8 cellular contexts compared by ENCODE assay signal in genomic region chr10:120735773-120736371, GRCh38.
DNase-seq lines count a peak whose midpoint lies in the region; ATAC-seq and TF ChIP-seq lines count a peak whose summit lies in the region.

No MANE protein-coding gene starts in this region.

- peak; percentile 23 to 42 for DNase-seq in NOMO-1 (lab: John Stamatoyannopoulos, UW; ENCODE audit: unreplicated experiment in 2 of 2)
- no peak for DNase-seq in NOMO-1 treated with dmso at 0.1 percent for 144 hours (lab: John Stamatoyannopoulos, UW; ENCODE audit: unreplicated experiment)
- no peak for DNase-seq in WERI-Rb-1
- peak; percentile 51 for DNase-seq in inferior parietal cortex (ENCODE audit: extremely low spot score)
- no peak for DNase-seq in T1000 (lab: John Stamatoyannopoulos, UW)
- no peak for DNase-seq in activated CD4-positive, alpha-beta T cell treated with anti-CD3 and anti-CD28 coated beads for 1 hour

- H3K27ac ChIP-seq in KMS-11 (no peak overlapping the region), WERI-Rb-1 (no peak overlapping the region)

- no peaks in the 10 kb centered on the region for H4K20me1 ChIP-seq in KMS-11 (ENCODE audit: insufficient read depth)

- no peak overlapping the region for H3K4me2 ChIP-seq in KMS-11

- TF ChIP-seq CTCF in KMS-11 (conservative IDR thresholded peaks at IDR 0.05; ENCODE audit: low read depth, low read length): peak; percentile 85
- peak; percentile 33 for TF ChIP-seq CTCF in WERI-Rb-1 (IDR thresholded peaks at IDR 0.05; ENCODE audit: low read depth, low read length)

- ATAC-seq in HG03521 (IDR thresholded peaks at IDR 0.05; ENCODE audit: unreplicated experiment): no peak

- no peaks in the 10 kb centered on the region for H3K4me1 ChIP-seq in KMS-11 (ENCODE audit: low read depth, poor library complexity, severe bottlenecking)

- H3K4me3 ChIP-seq in KMS-11 (IDR thresholded peaks at IDR 0.05; ENCODE audit: insufficient read depth, low read depth, low read length) (no peak overlapping the region), WERI-Rb-1 (ENCODE audit: low read depth, low read length) (no peak overlapping the region)

- H3K9ac ChIP-seq in KMS-11: no peak overlapping the region

- H3K36me3 ChIP-seq in KMS-11 (ENCODE audit: insufficient read depth) (no peaks in the 10 kb centered on the region), WERI-Rb-1 (no peaks in the 10 kb centered on the region)

- H2AFZ ChIP-seq in KMS-11 (ENCODE audit: low read depth): no peak overlapping the region

- no peaks in the 10 kb centered on the region for H3K79me2 ChIP-seq in KMS-11 (ENCODE audit: insufficient read depth, low read depth)

- H3K27me3 ChIP-seq in KMS-11 (ENCODE audit: insufficient read depth, low read depth): no peaks in the 10 kb centered on the region
- no peaks in the 10 kb centered on the region for H3K27me3 ChIP-seq in WERI-Rb-1 (ENCODE audit: insufficient read depth, low read depth, severe bottlenecking)

- no peaks in the 10 kb centered on the region for H3K9me3 ChIP-seq in WERI-Rb-1 (ENCODE audit: severe bottlenecking)

Comparison
In these comparisons a context has a peak if more than half of its experiments do, and no peak if none do; other contexts are left out.
1. DNase-seq: peak in NOMO-1 (2 of 2) and inferior parietal cortex (single experiment); none in NOMO-1 treated with dmso at 0.1 percent for 144 hours (single experiment), WERI-Rb-1 (single experiment), T1000 (single experiment) and activated CD4-positive, alpha-beta T cell treated with anti-CD3 and anti-CD28 coated beads for 1 hour (single experiment).